ENCODE assay signal across 9 cellular contexts in the genomic region with DNA sequence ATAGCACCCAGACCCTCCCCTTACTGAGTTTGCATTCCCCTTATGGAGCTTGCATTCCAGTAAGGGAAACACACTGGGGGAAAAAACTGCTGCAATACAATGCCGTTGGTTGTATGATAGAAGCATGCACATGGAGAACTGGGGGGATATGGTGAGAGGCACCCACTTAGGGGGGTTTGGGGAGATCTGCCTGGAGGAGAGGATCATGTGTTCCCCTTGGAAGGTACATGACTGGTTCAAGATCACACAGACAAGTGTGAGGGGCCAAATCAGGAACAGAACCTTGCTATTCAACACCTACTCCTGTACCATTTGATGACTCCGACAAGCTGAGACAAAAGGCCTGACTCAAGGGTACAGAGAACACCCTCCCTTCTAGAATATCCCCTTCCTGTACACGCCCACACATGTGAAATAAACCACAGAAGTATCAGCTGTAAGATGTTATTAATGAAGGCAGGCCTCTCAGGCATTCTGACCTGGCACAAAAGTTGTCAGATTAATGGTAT.
DNase-seq lines count a peak whose midpoint lies in the region; ATAC-seq lines count a peak whose summit lies in the region.
"Had no signal": no experiment of that assay in that cellular context is flagged by ENCODE, and none has a peak within 500 bp of the region (broad histone marks: within the 10 kb centered on the region; RNA-seq: fewer than 3 reads in every experiment).

No MANE protein-coding gene starts in this region.

- no peak overlapping the region for H2AK5ac ChIP-seq in neuronal stem cell (ENCODE audit: low read depth, low read length)

- H3K27me3 ChIP-seq in HUES6 (ENCODE audit: control insufficient read depth, insufficient read depth, low read length): no peaks in the 10 kb centered on the region
- H3K27me3 ChIP-seq in neuronal stem cell (ENCODE audit: control insufficient read depth in 3 of 3, insufficient read depth in 3 of 3, low read depth in 1 of 3, low read length in 3 of 3): peaks cover 0 to 12% (median 0%) of the 10 kb centered on the region in 3 experiments

- H2BK120ac ChIP-seq in neuronal stem cell (ENCODE audit: low read depth, low read length): no peak overlapping the region

- H3K23ac ChIP-seq in neuronal stem cell (ENCODE audit: low read depth, low read length, poor library complexity): no peak overlapping the region

- no peak overlapping the region for H3K18ac ChIP-seq in neuronal stem cell (ENCODE audit: low read length)

- H4K91ac ChIP-seq in neuronal stem cell (ENCODE audit: low read depth, low read length, poor library complexity): no peak overlapping the region

- H3K4me1 ChIP-seq in HUES6 (ENCODE audit: control insufficient read depth, insufficient read depth, low read length) (peaks cover 45% of the 10 kb centered on the region), neuronal stem cell (ENCODE audit: control insufficient read depth in 2 of 2, insufficient read depth in 1 of 2, low read depth in 1 of 2, low read length in 2 of 2) (no peaks in the 10 kb centered on the region)

- ATAC-seq in GM18517 (IDR thresholded peaks at IDR 0.05; ENCODE audit: unreplicated experiment): peak; percentile 91
- peak; percentile 84 for ATAC-seq in GM21576 (IDR thresholded peaks at IDR 0.05; ENCODE audit: unreplicated experiment)

- no peak overlapping the region for H3K4me3 ChIP-seq in HUES6 (ENCODE audit: low read depth, low read length)
- no peak overlapping the region for H3K4me3 ChIP-seq in neuronal stem cell (ENCODE audit: low read length in 2 of 2)

- DNase-seq in left kidney (ENCODE audit: low read depth, low spot score): peak; percentile 29
- DNase-seq in anterior cingulate cortex (lab: John Stamatoyannopoulos, UW): no peak
- no peak for DNase-seq in SIG-M5 (lab: John Stamatoyannopoulos, UW)
- no peak for DNase-seq in HK-2 (ENCODE audit: unreplicated experiment)
- DNase-seq in neuronal stem cell (ENCODE audit: low spot score): no peak
- DNase-seq: NCI-H345 had no signal

- H3K9ac ChIP-seq in HUES6 (ENCODE audit: low read length): peak overlapping the region; percentile 1
- H3K9ac ChIP-seq in neuronal stem cell (ENCODE audit: low read depth, low read length, poor library complexity): no peak overlapping the region

- no peak overlapping the region for H2BK5ac ChIP-seq in neuronal stem cell (ENCODE audit: low read length)

- no peak overlapping the region for H4K8ac ChIP-seq in neuronal stem cell (ENCODE audit: low read depth, low read length)

- no peak overlapping the region for H3K4ac ChIP-seq in neuronal stem cell (ENCODE audit: low read length)

- H2BK15ac ChIP-seq in neuronal stem cell (ENCODE audit: low read length): no peak overlapping the region

- no peak overlapping the region for H2AFZ ChIP-seq in neuronal stem cell (ENCODE audit: low read length)

- H3K9me3 ChIP-seq in HUES6 (ENCODE audit: control insufficient read depth, insufficient read depth, low read depth, low read length): peaks cover 7% of the 10 kb centered on the region
- no peaks in the 10 kb centered on the region for H3K9me3 ChIP-seq in neuronal stem cell (replicated peaks in 1 of 2; ENCODE audit: control insufficient read depth in 2 of 2, insufficient read depth in 1 of 2, low read depth in 1 of 2, low read length in 2 of 2)

- H3K79me1 ChIP-seq in neuronal stem cell (ENCODE audit: low read depth, low read length): no peaks in the 10 kb centered on the region

- H2BK12ac ChIP-seq in neuronal stem cell (ENCODE audit: low read length): no peak overlapping the region

- H3K4me2 ChIP-seq in neuronal stem cell (ENCODE audit: insufficient read depth, low read length, poor library complexity, severe bottlenecking): no peak overlapping the region

- H3K36me3 ChIP-seq in HUES6 (ENCODE audit: control insufficient read depth, insufficient read depth, low read length) (peaks cover 46% of the 10 kb centered on the region), neuronal stem cell (replicated peaks in 1 of 2; ENCODE audit: control insufficient read depth in 2 of 2, insufficient read depth in 2 of 2, low read length in 2 of 2) (no peaks in the 10 kb centered on the region)

- H3K27ac ChIP-seq in HUES6 (ENCODE audit: low read depth, low read length) (peak overlapping the region; percentile 3; the same call in 1 of the 2 replicates), neuronal stem cell (replicated peaks; ENCODE audit: low read length) (no peak overlapping the region)

- H3K14ac ChIP-seq in neuronal stem cell (ENCODE audit: low read length): no peak overlapping the region

- no CpG with 5 or more reads among the region's 3 CpGs for WGBS in neuronal stem cell (ENCODE audit: extremely low coverage in 2 of 2, insufficient read length in 2 of 2, insufficient replicate concordance in 1 of 2), 2 donors
